ENCODE assay signal across 8 cellular contexts in genomic region chr1:12434174-12434573, GRCh38.
DNase-seq lines count a peak whose midpoint lies in the region; ATAC-seq and TF ChIP-seq lines count a peak whose summit lies in the region.

No MANE protein-coding gene starts in this region.

- H3K4me3 Mint-ChIP-seq in activated B cell treated with CpG ODN at 0.5 μM for 24 hours (no peak overlapping the region), chondrocyte (ENCODE audit: unreplicated experiment) (no peak overlapping the region), natural killer cell (peak overlapping the region; percentile 83)

- no peaks in the 10 kb centered on the region for H3K9me3 Mint-ChIP-seq in activated B cell treated with CpG ODN at 0.5 μM for 24 hours
- no peaks in the 10 kb centered on the region for H3K9me3 Mint-ChIP-seq in chondrocyte (ENCODE audit: low read depth)
- H3K9me3 Mint-ChIP-seq in natural killer cell = no peaks in the 10 kb centered on the region

- H3K4me3 ChIP-seq in thymus (ENCODE audit: low read length) = no peak overlapping the region

- H3K4me1 ChIP-seq in thymus (ENCODE audit: control insufficient read depth, insufficient read depth, low read length) = peaks cover 35% of the 10 kb centered on the region

- CTCF ChIA-PET in activated B cell treated with CpG ODN at 0.5 μM for 24 hours (lab: Charles Lee) = interaction anchor here (1.4 kb wide), 1 partner anchor 43 kb away, joined by 4 read pairs; no protein-coding TSS in a partner anchor
- CTCF ChIA-PET in HEK293T (lab: Yijun Ruan, JAX) = no interaction called here

- H3K27ac Mint-ChIP-seq in activated B cell treated with CpG ODN at 0.5 μM for 24 hours = peak overlapping the region; percentile 56
- H3K27ac Mint-ChIP-seq in chondrocyte (ENCODE audit: unreplicated experiment) = peak overlapping the region; percentile 87
- H3K27ac Mint-ChIP-seq in natural killer cell = peak overlapping the region; percentile 98

- no peaks in the 10 kb centered on the region for H3K27me3 Mint-ChIP-seq in activated B cell treated with CpG ODN at 0.5 μM for 24 hours
- H3K27me3 Mint-ChIP-seq in chondrocyte (ENCODE audit: low read depth) = no peaks in the 10 kb centered on the region
- H3K27me3 Mint-ChIP-seq in natural killer cell (ENCODE audit: low read depth in 2 of 2) = no peaks in the 10 kb centered on the region

- H3K36me3 Mint-ChIP-seq in activated B cell treated with CpG ODN at 0.5 μM for 24 hours (ENCODE audit: low read depth) (peaks cover 49% of the 10 kb centered on the region), chondrocyte (ENCODE audit: low read depth) (peaks cover 14% of the 10 kb centered on the region), natural killer cell (no peaks in the 10 kb centered on the region)

- DNase-seq in Right ventricle myocardium superior (no peak), Right ventricle myocardium inferior (ENCODE audit: missing footprints) (no peak), activated B cell treated with CpG ODN at 0.5 μM for 24 hours (no peak), chondrocyte (ENCODE audit: low spot score) (no peak), natural killer cell (peak; percentile 60), HEK293T (ENCODE audit: extremely low spot score) (no peak), HK-2 (ENCODE audit: unreplicated experiment) (no peak)

- H3K9me3 ChIP-seq in thymus (ENCODE audit: control insufficient read depth) = no peaks in the 10 kb centered on the region

- H3K27ac ChIP-seq in thymus (ENCODE audit: low read depth) = peak overlapping the region; percentile 84

- no peaks in the 10 kb centered on the region for H3K27me3 ChIP-seq in thymus (ENCODE audit: control insufficient read depth, insufficient read depth)

- POLR2A ChIA-PET in activated B cell treated with CpG ODN at 0.5 μM for 24 hours (lab: Charles Lee) = interaction anchor here (0.7 to 2.0 kb wide), 2 partner anchors 22 to 39 kb away, joined by 4 to 6 read pairs; no protein-coding TSS in a partner anchor
- POLR2A ChIA-PET in HEK293T (lab: Yijun Ruan, JAX) = interaction anchor here (1.0 kb wide), 1 partner anchor 218 kb away, joined by 3 read pairs; no protein-coding TSS in a partner anchor

- peaks cover 4% of the 10 kb centered on the region for H3K36me3 ChIP-seq in thymus (ENCODE audit: control insufficient read depth, insufficient read depth)

- ATAC-seq in Right ventricle myocardium superior (ENCODE audit: poor library complexity) (peak; percentile 41), Right ventricle myocardium inferior (no peak), activated B cell treated with CpG ODN at 0.5 μM for 24 hours (ENCODE audit: low read depth) (no peak), natural killer cell (peak; percentile 35 to 68 (median 52))

- TF ChIP-seq CTCF in activated B cell treated with CpG ODN at 0.5 μM for 24 hours (IDR thresholded peaks at IDR 0.05) (no peak), chondrocyte (IDR thresholded peaks at IDR 0.05) (no peak), natural killer cell (IDR thresholded peaks at IDR 0.05) (no peak)

- intact Hi-C loops in Right ventricle myocardium superior (cut with DNase I) (no loop called here), Right ventricle myocardium inferior (cut with DNase I) (no loop called here), activated B cell treated with CpG ODN at 0.5 μM for 24 hours (cut with micrococcal nuclease) (loop anchor here (2.0 kb wide), 1 partner anchor 15 kb away; no protein-coding TSS in a partner anchor), natural killer cell (cut with micrococcal nuclease) (loop anchor here (1.0 to 10.0 kb wide), 4 partner anchors 15 to 259 kb away; no protein-coding TSS in a partner anchor)

- H3K4me1 Mint-ChIP-seq in activated B cell treated with CpG ODN at 0.5 μM for 24 hours (peaks cover 56% of the 10 kb centered on the region), chondrocyte (ENCODE audit: low read depth) (peaks cover 52% of the 10 kb centered on the region), natural killer cell (peaks cover 58 to 61% of the 10 kb centered on the region in 2 donors)

- 18% methylated on average over 5 of the region's 5 CpGs for WGBS in thymus

TF ChIP-seq in HEK293T, 16 proteins besides CTCF, POLR2A, EP300 and RAD21:
- no peak for TF ChIP-seq NFRKB (IDR thresholded peaks at IDR 0.05)

Comparison
In these comparisons a context has a peak if more than half of its experiments do, and no peak if none do; other contexts are left out.
1. ATAC-seq: peak in Right ventricle myocardium superior (single experiment) and natural killer cell (3 of 3); none in Right ventricle myocardium inferior (single experiment) and activated B cell treated with CpG ODN at 0.5 μM for 24 hours (single experiment).
2. intact Hi-C loops: an anchor here in activated B cell treated with CpG ODN at 0.5 μM for 24 hours (2.0 kb wide) and natural killer cell (1.0 to 10.0 kb wide); none called in Right ventricle myocardium superior and Right ventricle myocardium inferior.
3. Peak in every context shown above with its lines, with median percentiles within 50 percentile points of each other: H3K27ac Mint-ChIP-seq.